18 cellular contexts compared by ENCODE assay signal in the genomic region with DNA sequence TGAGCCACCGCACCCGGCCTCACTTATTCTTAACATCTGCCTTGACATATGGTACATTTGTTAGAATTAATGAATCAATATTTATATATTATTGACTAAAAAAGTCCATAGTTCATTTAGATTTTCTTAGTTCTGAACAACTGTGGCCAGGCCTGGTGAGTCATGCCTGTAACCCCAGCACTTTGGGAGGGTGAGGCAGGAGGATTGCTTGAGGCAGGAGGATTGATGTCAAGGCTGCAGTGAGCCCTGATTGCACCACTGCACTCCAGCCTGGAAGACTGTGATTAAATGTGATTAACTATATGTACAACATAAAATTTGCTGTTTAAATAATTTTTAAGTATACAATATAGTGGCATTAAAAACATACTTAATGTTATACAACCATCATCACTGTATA. TPM values are rescaled to one million over a fixed set of nuclear protein-coding genes. Genes with fewer than 3 reads are reported as not detected.
DNase-seq lines count a peak whose midpoint lies in the region; ATAC-seq, FAIRE-seq and TF ChIP-seq lines count a peak whose summit lies in the region.
"Had no signal": no experiment of that assay in that cellular context is flagged by ENCODE, and none has a peak within 500 bp of the region (broad histone marks: within the 10 kb centered on the region; RNA-seq: fewer than 3 reads in every experiment).

No MANE protein-coding gene starts in this region.

- CTCF ChIA-PET in K562 (lab: Yijun Ruan, JAX; ENCODE audit: low intra/inter-chr PET ratio), result no interaction called here

- H3K79me2 ChIP-seq in K562 (ENCODE audit: control insufficient read depth, insufficient read depth, low read length), result peaks cover 83% of the 10 kb centered on the region

- H3K9me3 ChIP-seq in K562 (replicated peaks; ENCODE audit: control insufficient read depth, insufficient read depth, low read depth, low read length) (no peaks in the 10 kb centered on the region), gastroesophageal sphincter (no peaks in the 10 kb centered on the region)
- H3K9me3 ChIP-seq: sigmoid colon had no signal

- intact Hi-C loops in K562 (cut with micrococcal nuclease), result no loop called here

- no peaks in the 10 kb centered on the region for H3K9me1 ChIP-seq in K562 (ENCODE audit: control insufficient read depth, insufficient read depth, low read length)

- in situ Hi-C loops in K562 (cut with MboI), result no loop called here

- peaks cover 5 to 8% of the 10 kb centered on the region in 2 experiments; a peak in 3 of 5 replicates for H3K4me1 ChIP-seq in K562 (replicated peaks in 1 of 2; ENCODE audit: control insufficient read depth in 2 of 2, insufficient read depth in 2 of 2, low read length in 2 of 2)
- H3K4me1 ChIP-seq in gastroesophageal sphincter, result peaks cover 2 to 85% (median 22%) of the 10 kb centered on the region in 3 donors

- TF ChIP-seq EP300 in K562 (IDR thresholded peaks at IDR 0.05; ENCODE audit: low read length), result no peak
- no peak for TF ChIP-seq EP300 in gastroesophageal sphincter (IDR thresholded peaks at IDR 0.05)

- no peaks in the 10 kb centered on the region; the same call in 1 of the 2 replicates for H4K20me1 ChIP-seq in K562 (replicated peaks; ENCODE audit: control insufficient read depth, insufficient read depth, low read length)

- FAIRE-seq in K562 (lab: Jason Lieb, UNC), result no peak
- FAIRE-seq: HTR-8/SVneo had no signal

- no peak for ATAC-seq in K562
- peak; percentile 52 for ATAC-seq in gastroesophageal sphincter
- ATAC-seq: left colon had no signal

- no peak overlapping the region for H2AFZ ChIP-seq in K562 (ENCODE audit: low read depth, low read length)

- no TSS peak for BruUV-seq in K562 (replicated peaks; lab: Mats Ljungman, UMichigan)

- POLR2A ChIA-PET in K562 (lab: Yijun Ruan, JAX), result interaction anchor here (0.7 to 1.8 kb wide), 2 partner anchors 12 to 109 kb away, joined by 3 to 5 read pairs; no protein-coding TSS in a partner anchor

- TF ChIP-seq CTCF in K562 (IDR thresholded peaks at IDR 0.05 in 2 of 3, conservative IDR thresholded peaks at IDR 0.05 in 1 of 3; ENCODE audit: insufficient read depth in 2 of 3, low read depth in 1 of 3, low read length in 3 of 3) (no peak), gastroesophageal sphincter (IDR thresholded peaks at IDR 0.05) (no peak)

- no peak overlapping the region for H3K4me3 ChIP-seq in K562
- H3K4me3 ChIP-seq in gastroesophageal sphincter, result no peak overlapping the region
- H3K4me3 ChIP-seq: sigmoid colon had no signal

- no peak overlapping the region for H3K4me2 ChIP-seq in K562 (ENCODE audit: insufficient read depth, low read length)

- H3K27ac ChIP-seq in K562 (ENCODE audit: extremely low read depth, low read depth, low read length) (no peak overlapping the region), gastroesophageal sphincter (no peak overlapping the region)

- TF ChIP-seq POLR2A in K562 (conservative IDR thresholded peaks at IDR 0.05) (no peak), gastroesophageal sphincter (IDR thresholded peaks at IDR 0.05) (no peak)

- H3K27me3 ChIP-seq in K562 (ENCODE audit: control insufficient read depth in 2 of 2, insufficient read depth in 2 of 2, low read length in 2 of 2) (no peaks in the 10 kb centered on the region), gastroesophageal sphincter (no peaks in the 10 kb centered on the region)
- H3K27me3 ChIP-seq: sigmoid colon had no signal

- no peak overlapping the region for H3K9ac ChIP-seq in K562 (ENCODE audit: insufficient read depth in 1 of 2, low read depth in 2 of 2, low read length in 2 of 2)

- no peak for TF ChIP-seq RAD21 in K562 (CRISPR knock-in tag; conservative IDR thresholded peaks at IDR 0.05 in 1 of 2, IDR thresholded peaks at IDR 0.05 in 1 of 2)

- peak; percentile 65 for DNase-seq in EH (ENCODE audit: low read depth)
- peak; percentile 23 for DNase-seq in MV-4-11 (lab: John Stamatoyannopoulos, UW)
- no peak for DNase-seq in K562 (ENCODE audit: extremely low read depth in 1 of 4, low spot score in 3 of 4)
- DNase-seq in RPMI8226, result no peak
- DNase-seq in T-helper 2 cell, result no peak
- DNase-seq in COLO668 (lab: John Stamatoyannopoulos, UW; ENCODE audit: unreplicated experiment), result no peak
- no peak for DNase-seq in DMS79 treated with DMSO at 0.1 percent for 48 hours (lab: John Stamatoyannopoulos, UW)
- DNase-seq: activated CD4-positive, alpha-beta T cell treated with anti-CD3 and anti-CD28 coated beads for 1 hour; activated gamma-delta T cell; H9; left colon; NCI-H1092; NCI-H2171; NCI-H774; sigmoid colon; stimulated activated CD4-positive, alpha-beta T cell treated with anti-CD3 and anti-CD28 coated beads, Interleukin-2, amount 100 ng/mL, for 48 hours had no signal

- H3K36me3 ChIP-seq in K562 (ENCODE audit: control insufficient read depth, insufficient read depth, low read length), result peaks cover 9% of the 10 kb centered on the region; the same call in 1 of the 3 replicates
- no peaks in the 10 kb centered on the region for H3K36me3 ChIP-seq in gastroesophageal sphincter
- H3K36me3 ChIP-seq: sigmoid colon had no signal

- WGBS in K562 (ENCODE audit: insufficient coverage, low coverage, missing lambda C conversion rate), result 95% methylated on average over 2 of the region's 2 CpGs
- WGBS in gastroesophageal sphincter (ENCODE audit: low coverage in 1 of 2), 2 donors, result 24% methylated on average over 2 of the region's 2 CpGs; no CpG with 5 or more reads in 1 of the 2 donors

TF ChIP-seq in K562, 482 proteins besides CTCF, POLR2A, EP300 and RAD21 (continues in another document):
- TF ChIP-seq CXXC5 (CRISPR knock-in tag; IDR thresholded peaks at IDR 0.05), result no peak
- no peak for TF ChIP-seq ATF1 (CRISPR knock-in tag; IDR thresholded peaks at IDR 0.05)
- no peak for TF ChIP-seq ATF1 (tag; IDR thresholded peaks at IDR 0.05)
- no peak for TF ChIP-seq ZC3H8 (IDR thresholded peaks at IDR 0.05)
- TF ChIP-seq COPS2 (conservative IDR thresholded peaks at IDR 0.05), result no peak
- TF ChIP-seq, protein P1, sequence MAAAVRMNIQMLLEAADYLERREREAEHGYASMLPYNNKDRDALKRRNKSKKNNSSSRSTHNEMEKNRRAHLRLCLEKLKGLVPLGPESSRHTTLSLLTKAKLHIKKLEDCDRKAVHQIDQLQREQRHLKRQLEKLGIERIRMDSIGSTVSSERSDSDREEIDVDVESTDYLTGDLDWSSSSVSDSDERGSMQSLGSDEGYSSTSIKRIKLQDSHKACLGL (CRISPR knock-in tag; IDR thresholded peaks at IDR 0.05; ENCODE audit: borderline replicate concordance, poor library complexity, severe bottlenecking), result no peak
- TF ChIP-seq JUND (IDR thresholded peaks at IDR 0.05; ENCODE audit: borderline replicate concordance, low read depth, low read length), result peak; percentile 29; the same call in 1 of the 2 replicates
- TF ChIP-seq JUND (tag; IDR thresholded peaks at IDR 0.05; ENCODE audit: borderline replicate concordance, low read depth, low read length), result no peak
- TF ChIP-seq ATF3 (IDR thresholded peaks at IDR 0.05), result 0 out of 2 replicates have a peak, but pooled peaks have one; percentile 26
- no peak for TF ChIP-seq ATF3 (CRISPR knock-in tag; conservative IDR thresholded peaks at IDR 0.05)

RNA-seq across cellular contexts. Expression of gene UVRAG, which starts 5.6 kb away (rescaled TPM):
- 37.0 and 117 TPM in 2 replicates for total RNA-seq in K562 (2011; cell fraction: chromatin; rRNA removed; ENCODE audit: low replicate concordance)
- 12.7 and 16.6 TPM in 2 replicates for total RNA-seq in K562 (2011; cell fraction: nucleolus; rRNA removed)
- 46.7 and 79.5 TPM in 2 replicates for total RNA-seq in K562 (2011; cell fraction: nucleoplasm; rRNA removed)
- total RNA-seq in K562 (2014; rRNA removed), result 10.5 and 12.3 TPM in 2 replicates
- 17.6 and 21.0 TPM in 2 replicates for total RNA-seq in K562 (2014; rRNA removed; fragmentation: Illumina TruSeq; extraction: Trizol)
- total RNA-seq in K562 (2015; rRNA removed; fragmentation: Illumina TruSeq; extraction: Trizol), result 15.8 and 17.8 TPM in 2 replicates
- 16.0 TPM in 2 replicates for total RNA-seq in K562 (2021)
- polyA plus RNA-seq in K562 (2011; rRNA removed), result 10.2 and 12.4 TPM in 2 replicates
- polyA plus RNA-seq in K562 (2011; cell fraction: cytosol; rRNA removed), result 5.0 and 6.4 TPM in 2 replicates
- polyA plus RNA-seq in K562 (2011; cell fraction: nucleus; rRNA removed), result 10.7 and 13.0 TPM in 2 replicates
- 10.5 and 10.6 TPM in 2 replicates for polyA plus RNA-seq in K562 (2012)
- 11.0 and 13.8 TPM in 2 replicates for polyA plus RNA-seq in K562 (2014; fragmentation: Illumina TruSeq; extraction: Trizol)
- 1 to 10 TPM; 3.1 to 5.2 TPM for polyA plus RNA-seq in K562 (2014; fragmentation: Nextera tagmentation; extraction: Ambion mirVana)
- polyA plus RNA-seq in K562 (2014; rRNA removed), result 9.2 and 9.4 TPM in 2 replicates
- polyA minus RNA-seq in K562 (2011; rRNA and poly(A)+ RNA removed), result 32.2 and 40.2 TPM in 2 replicates
- polyA minus RNA-seq in K562 (2011; cell fraction: cytosol; rRNA and poly(A)+ RNA removed), result 6.5 and 6.9 TPM in 2 replicates
- polyA minus RNA-seq in K562 (2011; cell fraction: nucleus; rRNA and poly(A)+ RNA removed), result 31.5 and 58.0 TPM in 2 replicates
- total RNA-seq in gastroesophageal sphincter, result 10 to 100 TPM; 28.1 to 50.1 (median 34.7) TPM

RNA-seq across cellular contexts. Expression of gene DGAT2, which starts 52.1 kb away (rescaled TPM):
- 1.3 and 3.1 TPM in 2 replicates for total RNA-seq in K562 (2011; cell fraction: chromatin; rRNA removed; ENCODE audit: low replicate concordance)
- 2.9 and 3.2 TPM in 2 replicates for total RNA-seq in K562 (2011; cell fraction: nucleolus; rRNA removed)
- total RNA-seq in K562 (2011; cell fraction: nucleoplasm; rRNA removed), result 4.6 and 4.7 TPM in 2 replicates
- total RNA-seq in K562 (2014; rRNA removed) (2.0 and 2.5 TPM in 2 replicates), K562 (2014; rRNA removed; fragmentation: Illumina TruSeq; extraction: Trizol) (1.6 and 2.2 TPM in 2 replicates), K562 (2015; rRNA removed; fragmentation: Illumina TruSeq; extraction: Trizol) (1.6 and 1.7 TPM in 2 replicates), K562 (2021) (2.2 TPM in 2 replicates), gastroesophageal sphincter (10 to 100 TPM in 1 of 4 donors, 1 to 10 TPM in 2, under 1 TPM in 1; 0.74 to 14.4 (median 1.5) TPM)
- polyA plus RNA-seq in K562 (2011; rRNA removed) (1.8 TPM in 2 replicates), K562 (2014; fragmentation: Illumina TruSeq; extraction: Trizol) (2.3 and 2.4 TPM in 2 replicates), K562 (2014; fragmentation: Nextera tagmentation; extraction: Ambion mirVana) (under 1 TPM; 0.68 to 0.69 TPM), K562 (2014; rRNA removed) (2.2 and 2.8 TPM in 2 replicates)
- polyA plus RNA-seq in K562 (2011; cell fraction: cytosol; rRNA removed), result 2.0 and 2.3 TPM in 2 replicates
- 1.1 and 1.6 TPM in 2 replicates for polyA plus RNA-seq in K562 (2011; cell fraction: nucleus; rRNA removed)
- polyA plus RNA-seq in K562 (2012), result 2.6 and 4.4 TPM in 2 replicates
- polyA minus RNA-seq in K562 (2011; rRNA and poly(A)+ RNA removed), result 1.6 and 2.0 TPM in 2 replicates
- 0.55 and 2.0 TPM in 2 replicates for polyA minus RNA-seq in K562 (2011; cell fraction: cytosol; rRNA and poly(A)+ RNA removed)
- 0.33 and 0.67 TPM in 2 replicates for polyA minus RNA-seq in K562 (2011; cell fraction: nucleus; rRNA and poly(A)+ RNA removed)

Comparison
In these comparisons a context has a peak if more than half of its experiments do, and no peak if none do; other contexts are left out.
1. DNase-seq: peak in EH (single experiment) and MV-4-11 (single experiment); none in K562 (0 of 4), RPMI8226 (single experiment), T-helper 2 cell (0 of 5), COLO668 (single experiment) and DMS79 treated with DMSO at 0.1 percent for 48 hours (single experiment).